ENCODE assay signal across 18 cellular contexts in genomic region chr6:21494505-21494904, GRCh38.
DNase-seq lines count a peak whose midpoint lies in the region; FAIRE-seq and TF ChIP-seq lines count a peak whose summit lies in the region.
"Had no signal": no experiment of that assay in that cellular context is flagged by ENCODE, and none has a peak within 500 bp of the region (broad histone marks: within the 10 kb centered on the region; RNA-seq: fewer than 3 reads in every experiment).

No MANE protein-coding gene starts in this region.

- H3K18ac ChIP-seq in neuronal stem cell (ENCODE audit: low read length), result peak overlapping the region; percentile 32

- no peak overlapping the region for H3K9ac ChIP-seq in astrocyte (ENCODE audit: low read length)
- H3K9ac ChIP-seq in neuronal stem cell (ENCODE audit: low read depth, low read length, poor library complexity), result no peak overlapping the region
- H3K9ac ChIP-seq: BLaER1 treated with 17β-estradiol and CSF1 and Interleukin-3, amounts not matched to agents 10 nM and 100 nM had no signal

- no peak overlapping the region for H3K14ac ChIP-seq in neuronal stem cell (ENCODE audit: low read length)

- no peaks in the 10 kb centered on the region for H3K36me3 Mint-ChIP-seq in astrocyte (ENCODE audit: low read depth, unreplicated experiment)
- H3K36me3 Mint-ChIP-seq: CD8-positive, alpha-beta memory T cell had no signal

- H3K4me3 ChIP-seq in H7 (ENCODE audit: insufficient read depth, low read depth, low read length), result no peak overlapping the region
- no peak overlapping the region for H3K4me3 ChIP-seq in astrocyte (ENCODE audit: insufficient read depth, low read depth, low read length)
- no peak overlapping the region for H3K4me3 ChIP-seq in neuronal stem cell (ENCODE audit: low read length in 2 of 2)
- H3K4me3 ChIP-seq: BLaER1 treated with 17β-estradiol and CSF1 and Interleukin-3, amounts not matched to agents 10 nM and 100 nM had no signal

- FAIRE-seq in astrocyte (lab: Jason Lieb, UNC), result no peak
- FAIRE-seq: G401.6, GM12891, GM18507, HTR-8/SVneo had no signal

- DNase-seq in D341Med (ENCODE audit: low spot score) (peak; percentile 43), H7 (peak; percentile 38), astrocyte (ENCODE audit: low read depth) (no peak), neuronal stem cell (ENCODE audit: low spot score) (no peak), NCI-H446 treated with DMSO at 0.1 percent for 48 hours (lab: John Stamatoyannopoulos, UW) (no peak), GM13976 (ENCODE audit: low spot score) (no peak)
- DNase-seq: CD8-positive, alpha-beta memory T cell; COR-L47; GOT3; HCEC 1CT; KBM-7 had no signal

- peaks cover 5% of the 10 kb centered on the region for H3K9me3 Mint-ChIP-seq in astrocyte (ENCODE audit: unreplicated experiment)
- H3K9me3 Mint-ChIP-seq: IgD-negative memory B cell had no signal

- no peaks in the 10 kb centered on the region for H3K79me1 ChIP-seq in neuronal stem cell (ENCODE audit: low read depth, low read length)

- in situ Hi-C loops in GM13976 (cut with MboI; ENCODE audit: low sequenced_read_pairs, unreplicated experiment), result no loop called here

- H2AK5ac ChIP-seq in neuronal stem cell (ENCODE audit: low read depth, low read length), result no peak overlapping the region

- H4K91ac ChIP-seq in neuronal stem cell (ENCODE audit: low read depth, low read length, poor library complexity), result no peak overlapping the region

- H3K36me3 ChIP-seq in H7 (replicated peaks; ENCODE audit: control insufficient read depth, insufficient read depth, low read length) (no peaks in the 10 kb centered on the region), astrocyte (ENCODE audit: insufficient read depth, low read length) (no peaks in the 10 kb centered on the region), neuronal stem cell (replicated peaks in 1 of 2; ENCODE audit: control insufficient read depth in 2 of 2, insufficient read depth in 2 of 2, low read length in 2 of 2) (no peaks in the 10 kb centered on the region)
- H3K36me3 ChIP-seq: BLaER1 treated with 17β-estradiol and CSF1 and Interleukin-3, amounts not matched to agents 10 nM and 100 nM had no signal

- H3K27me3 ChIP-seq in H7 (ENCODE audit: control insufficient read depth, insufficient read depth, low read length) (no peaks in the 10 kb centered on the region), astrocyte (ENCODE audit: insufficient read depth, low read length) (no peaks in the 10 kb centered on the region), neuronal stem cell (ENCODE audit: control insufficient read depth in 3 of 3, insufficient read depth in 3 of 3, low read depth in 1 of 3, low read length in 3 of 3) (no peaks in the 10 kb centered on the region)
- H3K27me3 ChIP-seq: BLaER1 treated with 17β-estradiol and CSF1 and Interleukin-3, amounts not matched to agents 10 nM and 100 nM had no signal

- H4K20me1 ChIP-seq in astrocyte (ENCODE audit: insufficient read depth, low read length), result no peaks in the 10 kb centered on the region
- H4K20me1 ChIP-seq: BLaER1 treated with 17β-estradiol and CSF1 and Interleukin-3, amounts not matched to agents 10 nM and 100 nM had no signal

- no CpG with 5 or more reads among the region's 8 CpGs for WGBS in neuronal stem cell (ENCODE audit: extremely low coverage in 2 of 2, insufficient read length in 2 of 2, insufficient replicate concordance in 1 of 2), 2 donors

- H3K9me3 ChIP-seq in astrocyte (ENCODE audit: insufficient read depth, low read depth, low read length), result no peaks in the 10 kb centered on the region
- no peaks in the 10 kb centered on the region for H3K9me3 ChIP-seq in neuronal stem cell (replicated peaks in 1 of 2; ENCODE audit: control insufficient read depth in 2 of 2, insufficient read depth in 1 of 2, low read depth in 1 of 2, low read length in 2 of 2)

- H3K27ac ChIP-seq in astrocyte (ENCODE audit: low read depth, low read length) (no peak overlapping the region), neuronal stem cell (replicated peaks; ENCODE audit: low read length) (no peak overlapping the region)
- H3K27ac ChIP-seq: BLaER1 treated with 17β-estradiol and CSF1 and Interleukin-3, amounts not matched to agents 10 nM and 100 nM had no signal

- H3K4me1 ChIP-seq in astrocyte (ENCODE audit: insufficient read depth, low read length) (no peaks in the 10 kb centered on the region), neuronal stem cell (ENCODE audit: control insufficient read depth in 2 of 2, insufficient read depth in 1 of 2, low read depth in 1 of 2, low read length in 2 of 2) (no peaks in the 10 kb centered on the region)
- H3K4me1 ChIP-seq: BLaER1 treated with 17β-estradiol and CSF1 and Interleukin-3, amounts not matched to agents 10 nM and 100 nM had no signal

- no peak overlapping the region for H4K8ac ChIP-seq in neuronal stem cell (ENCODE audit: low read depth, low read length)

- H2BK12ac ChIP-seq in neuronal stem cell (ENCODE audit: low read length), result no peak overlapping the region

- H3K23ac ChIP-seq in neuronal stem cell (ENCODE audit: low read depth, low read length, poor library complexity), result no peak overlapping the region

- no peak overlapping the region for H3K4me3 Mint-ChIP-seq in astrocyte (ENCODE audit: unreplicated experiment)
- H3K4me3 Mint-ChIP-seq: B cell; CD8-positive, alpha-beta memory T cell; IgD-negative memory B cell had no signal

- no peaks in the 10 kb centered on the region for H3K79me2 ChIP-seq in astrocyte (ENCODE audit: insufficient read depth, low read length)

- H3K4me1 Mint-ChIP-seq in astrocyte (ENCODE audit: low read depth, unreplicated experiment), result no peaks in the 10 kb centered on the region
- H3K4me1 Mint-ChIP-seq: B cell; CD8-positive, alpha-beta memory T cell; IgD-negative memory B cell had no signal

- no peak overlapping the region for H3K4ac ChIP-seq in neuronal stem cell (ENCODE audit: low read length)

- H2BK5ac ChIP-seq in neuronal stem cell (ENCODE audit: low read length), result no peak overlapping the region

- H3K27ac Mint-ChIP-seq in astrocyte (ENCODE audit: unreplicated experiment), result peak overlapping the region; percentile 34
- H3K27ac Mint-ChIP-seq: B cell; CD8-positive, alpha-beta memory T cell; IgD-negative memory B cell had no signal

- no peak overlapping the region for H2BK15ac ChIP-seq in neuronal stem cell (ENCODE audit: low read length)

- H2AFZ ChIP-seq in astrocyte (ENCODE audit: low read depth, low read length), result no peak overlapping the region
- H2AFZ ChIP-seq in neuronal stem cell (ENCODE audit: low read length), result no peak overlapping the region

- no peaks in the 10 kb centered on the region for H3K27me3 Mint-ChIP-seq in astrocyte (ENCODE audit: low read depth, unreplicated experiment)
- H3K27me3 Mint-ChIP-seq: B cell, IgD-negative memory B cell had no signal

- no peak overlapping the region for H3K4me2 ChIP-seq in astrocyte (ENCODE audit: low read length)
- H3K4me2 ChIP-seq in neuronal stem cell (ENCODE audit: insufficient read depth, low read length, poor library complexity, severe bottlenecking), result no peak overlapping the region
- H3K4me2 ChIP-seq: BLaER1 treated with 17β-estradiol and CSF1 and Interleukin-3, amounts not matched to agents 10 nM and 100 nM had no signal

- TF ChIP-seq CTCF in astrocyte (IDR thresholded peaks at IDR 0.05; ENCODE audit: insufficient read depth, low read depth, low read length) (no peak), GM13976 (IDR thresholded peaks at IDR 0.05; ENCODE audit: borderline replicate concordance, control extremely low read depth, extremely low read depth, insufficient read depth, missing control alignments) (no peak)

- H2BK120ac ChIP-seq in neuronal stem cell (ENCODE audit: low read depth, low read length), result no peak overlapping the region

Comparison
In these comparisons a context has a peak if more than half of its experiments do, and no peak if none do; other contexts are left out.
1. DNase-seq: peak in D341Med (single experiment) and H7 (single experiment); none in astrocyte (single experiment), neuronal stem cell (single experiment), NCI-H446 treated with DMSO at 0.1 percent for 48 hours (single experiment) and GM13976 (single experiment).